ENCODE assay signal across 25 cellular contexts in genomic region chr1:17061486-17062271, GRCh38. TPM values are rescaled to one million over a fixed set of nuclear protein-coding genes. Genes with fewer than 3 reads are reported as not detected.
DNase-seq lines count a peak whose midpoint lies in the region; ATAC-seq, FAIRE-seq and TF ChIP-seq lines count a peak whose summit lies in the region.
"Had no signal": no experiment of that assay in that cellular context is flagged by ENCODE, and none has a peak within 500 bp of the region (broad histone marks: within the 10 kb centered on the region; RNA-seq: fewer than 3 reads in every experiment).

No MANE protein-coding gene starts in this region.

- TF ChIP-seq CTCF in bronchial epithelial cell (IDR thresholded peaks at IDR 0.05; ENCODE audit: insufficient read depth, low read length, severe bottlenecking) (no peak), tibial artery (IDR thresholded peaks at IDR 0.05) (no peak), left ventricle myocardium inferior (IDR thresholded peaks at IDR 0.05; ENCODE audit: borderline replicate concordance) (no peak)

- no peak for ATAC-seq in HG02623 (IDR thresholded peaks at IDR 0.05; ENCODE audit: unreplicated experiment)
- ATAC-seq: upper lobe of right lung had no signal

- H3K4me3 ChIP-seq in bronchial epithelial cell (ENCODE audit: low read depth, low read length) (no peak overlapping the region), tibial artery (no peak overlapping the region), left ventricle myocardium inferior (no peak overlapping the region)
- H3K4me3 ChIP-seq: dorsolateral prefrontal cortex, hepatocyte, lung, upper lobe of right lung had no signal

- H3K9me3 ChIP-seq in tibial artery (peaks cover 0 to 6% (median 0%) of the 10 kb centered on the region in 3 donors), left ventricle myocardium inferior (replicated peaks) (peaks cover 12% of the 10 kb centered on the region)
- H3K9me3 ChIP-seq: upper lobe of right lung had no signal

- in situ Hi-C loops in G401 (cut with HindIII; ENCODE audit: low sequenced_read_pairs), result no loop called here

- H3K36me3 ChIP-seq in bronchial epithelial cell (ENCODE audit: control insufficient read depth, insufficient read depth, low read length) (no peaks in the 10 kb centered on the region), tibial artery (no peaks in the 10 kb centered on the region), left ventricle myocardium inferior (no peaks in the 10 kb centered on the region)
- H3K36me3 ChIP-seq: upper lobe of right lung had no signal

- H3K27me3 ChIP-seq in bronchial epithelial cell (ENCODE audit: control insufficient read depth, insufficient read depth, low read length) (no peaks in the 10 kb centered on the region), tibial artery (no peaks in the 10 kb centered on the region), left ventricle myocardium inferior (ENCODE audit: low read depth) (peaks cover 14% of the 10 kb centered on the region)
- H3K27me3 ChIP-seq: dorsolateral prefrontal cortex, hepatocyte, upper lobe of right lung had no signal

- intact Hi-C loops in tibial artery (cut with DNase I; ENCODE audit: low total_unique reads), result no loop called here
- intact Hi-C loops in left ventricle myocardium inferior (cut with micrococcal nuclease), result no loop called here

- no peak for FAIRE-seq in bronchial epithelial cell (lab: Jason Lieb, UNC)

- H3K27ac ChIP-seq in tibial artery (no peak overlapping the region), left ventricle myocardium inferior (replicated peaks) (no peak overlapping the region)
- H3K27ac ChIP-seq: epithelial cell of prostate, hepatocyte, upper lobe of right lung had no signal

- DNase-seq in NCI-H82 (lab: John Stamatoyannopoulos, UW) (peak; percentile 8), NCI-H82 treated with DMSO at 0.1 percent for 48 hours (lab: John Stamatoyannopoulos, UW; ENCODE audit: unreplicated experiment) (no peak), NCI-H2227 treated with DMSO at 0.1 percent for 48 hours (lab: John Stamatoyannopoulos, UW) (peak; percentile 23), bronchial epithelial cell (ENCODE audit: low read depth) (peak; percentile 44), tibial artery (peak; percentile 12 to 25), G401 (ENCODE audit: low spot score) (no peak), left ventricle myocardium inferior (no peak)
- DNase-seq: activated CD4-positive, alpha-beta T cell treated with anti-CD3 and anti-CD28 coated beads, Interleukin-2, amount 10 ng/mL, durations not matched to agents 24 days and 14 days; activated CD8-positive, alpha-beta memory T cell treated with anti-CD3 and anti-CD28 coated beads, Interleukin-2, amount 50 U/mL, for 4 hours; Calu3; central memory CD4-positive, alpha-beta T cell; dorsolateral prefrontal cortex; HFFc6; NCI-H1930; NCI-H510A; nucleus accumbens; OCI-M1; SHP77; T-helper 1 cell; upper lobe of right lung had no signal

- H3K4me1 ChIP-seq in tibial artery, result no peaks in the 10 kb centered on the region
- peaks cover 15% of the 10 kb centered on the region for H3K4me1 ChIP-seq in left ventricle myocardium inferior

RNA-seq across cellular contexts. Expression of gene SDHB, which starts 7.8 kb away (rescaled TPM):
- 152 and 185 TPM in 2 replicates for total RNA-seq in bronchial epithelial cell
- total RNA-seq in G401 (2014; rRNA removed; shearing (Covaris generic)), result 192 and 214 TPM in 2 replicates
- total RNA-seq in left ventricle myocardium inferior, result 393 TPM

RNA-seq across cellular contexts. Expression of gene ATP13A2, which starts 50.0 kb away (rescaled TPM):
- total RNA-seq in bronchial epithelial cell, result 30.3 and 53.8 TPM in 2 replicates
- 34.5 and 38.9 TPM in 2 replicates for total RNA-seq in G401 (2014; rRNA removed; shearing (Covaris generic))
- 11.2 TPM for total RNA-seq in left ventricle myocardium inferior

RNA-seq across cellular contexts. Expression of gene PADI2, which starts 57.6 kb away (rescaled TPM):
- total RNA-seq in bronchial epithelial cell, result 1.0 and 1.3 TPM in 2 replicates
- total RNA-seq in G401 (2014; rRNA removed; shearing (Covaris generic)), result 0.10 and 0.62 TPM in 2 replicates
- 0.49 TPM for total RNA-seq in left ventricle myocardium inferior
- total RNA-seq: A172 had no signal

Comparison
In these comparisons a context has a peak if more than half of its experiments do, and no peak if none do; other contexts are left out.
1. DNase-seq: peak in NCI-H82 (single experiment), NCI-H2227 treated with DMSO at 0.1 percent for 48 hours (single experiment), bronchial epithelial cell (single experiment) and tibial artery (2 of 2); none in NCI-H82 treated with DMSO at 0.1 percent for 48 hours (single experiment), G401 (single experiment) and left ventricle myocardium inferior (single experiment).